Comparison of ENCODE assay signal across 28 cellular contexts in the genomic region with DNA sequence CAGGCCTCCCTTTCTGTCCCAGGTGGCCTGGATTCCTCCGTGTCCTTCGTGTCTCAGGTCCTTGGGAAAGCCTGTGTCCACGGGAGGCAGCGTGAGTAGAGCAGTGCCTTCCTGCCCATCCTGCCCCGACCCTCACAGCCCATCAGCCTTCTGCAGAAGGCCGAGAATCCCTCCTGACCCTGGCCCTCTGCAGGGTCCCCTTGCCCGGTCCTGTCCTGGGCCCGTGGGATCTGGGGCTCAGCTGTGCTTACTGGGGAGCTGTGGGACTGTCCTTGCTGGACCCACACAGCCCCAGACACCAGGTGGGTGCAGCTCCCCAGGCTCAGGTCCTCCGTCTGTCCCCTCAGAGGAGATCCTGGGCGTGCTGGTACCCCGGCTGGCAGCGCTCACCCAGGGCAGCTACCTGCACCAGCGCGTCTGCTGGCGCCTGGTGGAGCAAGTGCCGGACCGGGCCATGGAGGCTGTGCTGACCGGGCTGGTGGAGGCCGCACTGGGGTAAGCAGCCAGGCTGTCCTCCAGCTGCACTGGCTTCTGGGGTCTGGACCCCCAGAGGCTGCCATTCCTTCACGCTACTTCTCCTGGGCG. TPM values are rescaled to one million over a fixed set of nuclear protein-coding genes. Genes with fewer than 3 reads are reported as not detected.
"Had no signal": no experiment of that assay in that cellular context is flagged by ENCODE, and none has a peak within 500 bp of the region (broad histone marks: within the 10 kb centered on the region; RNA-seq: fewer than 3 reads in every experiment).

No MANE protein-coding gene starts in this region.

- H3K36me3 Mint-ChIP-seq: activated naive CD8-positive, alpha-beta T cell had no signal

- H3K4me3 ChIP-seq: adrenal gland, mucosa of descending colon, tibial artery had no signal

- H3K27me3 Mint-ChIP-seq: activated B cell treated with CpG ODN at 0.5 μM for 24 hours; activated CD4-positive, alpha-beta T cell treated with anti-CD3 and anti-CD28 coated beads for 36 hours; activated naive CD8-positive, alpha-beta T cell; central memory CD8-positive, alpha-beta T cell; progenitor cell of endocrine pancreas; stimulated activated naive CD8-positive, alpha-beta T cell treated with anti-CD3 and anti-CD28 coated beads, Interleukin-15, amount 100 ng/mL, for 72 hours had no signal

- H3K27ac Mint-ChIP-seq: activated B cell treated with CpG ODN at 0.5 μM for 24 hours; activated CD4-positive, alpha-beta T cell treated with anti-CD3 and anti-CD28 coated beads for 36 hours; activated naive CD8-positive, alpha-beta T cell; progenitor cell of endocrine pancreas; T-helper 1 cell treated with Interleukin-12 subunit alpha and Interleukin-12 subunit beta and Interleukin-4 antibody, amounts not matched to agents 30 μg/mL and 1 μg/mL, for 36 hours had no signal

- H3K27me3 ChIP-seq: adrenal gland, tibial artery had no signal

- H3K9me3 Mint-ChIP-seq: activated B cell treated with CpG ODN at 0.5 μM for 24 hours; central memory CD8-positive, alpha-beta T cell; stimulated activated naive CD8-positive, alpha-beta T cell treated with anti-CD3 and anti-CD28 coated beads, Interleukin-15, amount 100 ng/mL, for 72 hours; T-helper 1 cell treated with Interleukin-12 subunit alpha and Interleukin-12 subunit beta and Interleukin-4 antibody, amounts not matched to agents 30 μg/mL and 1 μg/mL, for 36 hours had no signal

- ATAC-seq: activated CD4-positive, alpha-beta T cell treated with anti-CD3 and anti-CD28 coated beads for 36 hours; esophagus mucosa; left cardiac atrium; mucosa of descending colon; stimulated activated naive CD8-positive, alpha-beta T cell treated with anti-CD3 and anti-CD28 coated beads, Interleukin-15, amount 100 ng/mL, for 72 hours had no signal

- H3K27ac ChIP-seq: adrenal gland, tibial artery had no signal

- FAIRE-seq: astrocyte, colon, endothelial cell of umbilical vein, islet of Langerhans had no signal

- H3K9me3 ChIP-seq: adrenal gland, mucosa of descending colon, tibial artery had no signal

- DNase-seq: activated B cell treated with CpG ODN at 0.5 μM for 24 hours; activated CD4-positive, alpha-beta T cell treated with anti-CD3 and anti-CD28 coated beads for 36 hours; activated CD4-positive, alpha-beta T cell treated with anti-CD3 and anti-CD28 coated beads, Interleukin-2, amount 50 U/mL, for 4 hours; activated gamma-delta T cell treated with Interleukin-2 at 50 U/mL for 16 hours; adrenal gland; effector memory CD4-positive, alpha-beta T cell; foreskin melanocyte; hypothalamus; left cardiac atrium; mesendoderm; mucosa of descending colon; retina; stimulated activated CD4-positive, alpha-beta T cell treated with anti-CD3 and anti-CD28 coated beads, Interleukin-1b, Interleukin-23, amount 100 ng/mL, for 48 hours; stimulated activated naive CD8-positive, alpha-beta T cell treated with anti-CD3 and anti-CD28 coated beads, Interleukin-15, amount 100 ng/mL, for 72 hours; tibial artery had no signal

- H3K4me3 Mint-ChIP-seq: activated B cell treated with CpG ODN at 0.5 μM for 24 hours; activated CD4-positive, alpha-beta T cell treated with anti-CD3 and anti-CD28 coated beads for 36 hours; central memory CD8-positive, alpha-beta T cell; stimulated activated naive CD8-positive, alpha-beta T cell treated with anti-CD3 and anti-CD28 coated beads, Interleukin-15, amount 100 ng/mL, for 72 hours; T-helper 1 cell treated with Interleukin-12 subunit alpha and Interleukin-12 subunit beta and Interleukin-4 antibody, amounts not matched to agents 30 μg/mL and 1 μg/mL, for 36 hours had no signal

RNA-seq across cellular contexts. Expression of a gene that starts 8.4 kb away (rescaled TPM):
- total RNA-seq: activated B cell treated with CpG ODN at 0.5 μM for 24 hours; activated CD4-positive, alpha-beta T cell treated with anti-CD3 and anti-CD28 coated beads for 36 hours; activated CD8-positive, alpha-beta memory T cell treated with anti-CD3 and anti-CD28 coated beads for 36 hours; astrocyte; esophagus mucosa; mucosa of descending colon; osteocyte; progenitor cell of endocrine pancreas; urinary bladder had no signal
- polyA plus RNA-seq: endothelial cell of umbilical vein, liver had no signal

RNA-seq across cellular contexts. Expression of a gene that starts 36.4 kb away (rescaled TPM):
- total RNA-seq: astrocyte, progenitor cell of endocrine pancreas had no signal
